In the genomic region with DNA sequence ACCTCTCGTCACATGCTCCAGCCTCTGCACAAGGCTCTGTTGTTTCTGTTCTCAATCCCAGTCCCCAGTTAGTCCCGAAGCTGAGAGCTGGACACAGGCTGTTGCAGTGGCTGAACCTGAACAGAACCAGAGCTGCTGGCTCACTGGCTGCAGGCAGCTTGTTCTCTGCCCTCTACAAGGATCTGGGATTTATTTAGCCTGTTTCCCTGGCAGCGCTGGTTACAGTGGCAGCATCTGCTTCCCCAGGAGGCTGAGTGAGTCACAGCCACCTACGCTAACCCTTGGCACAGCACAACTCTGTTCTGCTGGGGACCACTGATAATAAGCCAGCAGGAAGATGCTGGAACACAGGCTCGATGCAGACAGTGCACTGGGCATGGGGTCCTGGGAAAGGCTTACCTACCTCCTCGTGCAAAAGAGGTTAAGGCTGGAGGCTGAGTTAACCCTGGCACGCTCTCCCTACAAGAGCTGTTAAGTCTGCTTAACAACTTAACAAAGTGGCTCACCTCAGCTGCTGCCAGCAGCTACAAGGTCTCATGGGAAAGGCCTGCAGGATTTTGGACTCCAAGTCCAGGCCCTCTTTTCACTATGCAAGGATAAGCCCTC, we compare ENCODE assay signal across 10 cellular contexts.
A peak's percentile ranks its signal among the peaks of the same experiment; 100 is the strongest.
DNase-seq lines count a peak whose midpoint lies in the region; ATAC-seq, FAIRE-seq and TF ChIP-seq lines count a peak whose summit lies in the region.
"Had no signal": no experiment of that assay in that cellular context is flagged by ENCODE, and none has a peak within 500 bp of the region (broad histone marks: within the 10 kb centered on the region; RNA-seq: fewer than 3 reads in every experiment).

No MANE protein-coding gene starts in this region.

- peaks cover 7% of the 10 kb centered on the region for H3K27me3 Mint-ChIP-seq in brain
- no peaks in the 10 kb centered on the region for H3K27me3 Mint-ChIP-seq in activated naive CD8-positive, alpha-beta T cell treated with anti-CD3 and anti-CD28 coated beads for 36 hours

- DNase-seq in A549 (ENCODE audit: low read depth in 1 of 2, low spot score in 1 of 2) (peak; percentile 26 to 27), HS-27A (ENCODE audit: low read depth) (peak; percentile 3), iris pigment epithelial cell (ENCODE audit: low read depth) (peak; percentile 78), GM10248 (ENCODE audit: extremely low spot score) (no peak), HAP-1 (ENCODE audit: low spot score in 2 of 2) (no peak)
- DNase-seq in activated naive CD8-positive, alpha-beta T cell treated with anti-CD3 and anti-CD28 coated beads for 36 hours: no peak
- DNase-seq in activated CD8-positive, alpha-beta memory T cell treated with anti-CD3 and anti-CD28 coated beads for 24 hours: no peak
- DNase-seq: CD8-positive, alpha-beta memory T cell had no signal

- no peaks in the 10 kb centered on the region for H3K9me3 ChIP-seq in A549
- H3K9me3 ChIP-seq in HAP-1: no peaks in the 10 kb centered on the region

- peak; percentile 84 for ATAC-seq in A549

- peaks cover 5 to 17% (median 9%) of the 10 kb centered on the region in 5 experiments for H3K9me3 Mint-ChIP-seq in brain
- H3K9me3 Mint-ChIP-seq in activated naive CD8-positive, alpha-beta T cell treated with anti-CD3 and anti-CD28 coated beads for 36 hours: peaks cover 3% of the 10 kb centered on the region

- H3K4me2 ChIP-seq in A549: no peak overlapping the region
- H3K4me2 ChIP-seq: hepatocyte had no signal

- H3K4me1 ChIP-seq in A549 (no peaks in the 10 kb centered on the region), HAP-1 (no peaks in the 10 kb centered on the region)

- CTCF ChIA-PET in A549 (lab: Yijun Ruan, JAX) (no interaction called here), GM10248 (lab: Yijun Ruan, JAX) (no interaction called here)

- H3K36me3 Mint-ChIP-seq in brain: no peaks in the 10 kb centered on the region
- H3K36me3 Mint-ChIP-seq in activated naive CD8-positive, alpha-beta T cell treated with anti-CD3 and anti-CD28 coated beads for 36 hours: no peaks in the 10 kb centered on the region

- H3K27ac Mint-ChIP-seq in brain: peak overlapping the region in 3 of 5 experiments; percentile 67 to 89 (median 78)
- H3K27ac Mint-ChIP-seq in activated naive CD8-positive, alpha-beta T cell treated with anti-CD3 and anti-CD28 coated beads for 36 hours: no peak overlapping the region

- TF ChIP-seq EP300 in A549 (IDR thresholded peaks at IDR 0.05): no peak

- POLR2A ChIA-PET in A549 (lab: Yijun Ruan, JAX): no interaction called here
- POLR2A ChIA-PET in GM10248 (lab: Yijun Ruan, JAX): no interaction called here

- 11% methylated on average over 7 of the region's 7 CpGs for WGBS in A549 (ENCODE audit: missing lambda C conversion rate)

- H3K36me3 ChIP-seq in HAP-1 (replicated peaks): no peaks in the 10 kb centered on the region

- peaks cover 4% of the 10 kb centered on the region for H3K4me1 Mint-ChIP-seq in brain
- H3K4me1 Mint-ChIP-seq in activated naive CD8-positive, alpha-beta T cell treated with anti-CD3 and anti-CD28 coated beads for 36 hours: no peaks in the 10 kb centered on the region

- H3K27me3 ChIP-seq in HAP-1 (ENCODE audit: low read depth): no peaks in the 10 kb centered on the region
- H3K27me3 ChIP-seq: hepatocyte had no signal

- TF ChIP-seq CTCF in A549 (IDR thresholded peaks at IDR 0.05) (no peak), brain (conservative IDR thresholded peaks at IDR 0.05) (no peak), GM10248 (IDR thresholded peaks at IDR 0.05; ENCODE audit: control extremely low read depth, extremely low read depth, low read depth, missing control alignments) (no peak)

- TF ChIP-seq RAD21 in A549 (conservative IDR thresholded peaks at IDR 0.05 in 1 of 2, IDR thresholded peaks at IDR 0.05 in 1 of 2): no peak

- FAIRE-seq in A549 (lab: Jason Lieb, UNC): no peak

- H3K27ac ChIP-seq in A549: no peak overlapping the region
- H3K27ac ChIP-seq: hepatocyte had no signal

- H3K4me3 ChIP-seq in A549: no peak overlapping the region
- H3K4me3 ChIP-seq in HAP-1: no peak overlapping the region
- H3K4me3 ChIP-seq: hepatocyte had no signal

- in situ Hi-C loops in HAP-1 (cut with MboI; ENCODE audit: low sequenced_read_pairs): no loop called here

- no peak for TF ChIP-seq POLR2A in A549 (IDR thresholded peaks at IDR 0.05; ENCODE audit: low read length)

- H3K4me3 Mint-ChIP-seq in brain: no peak overlapping the region
- H3K4me3 Mint-ChIP-seq in activated naive CD8-positive, alpha-beta T cell treated with anti-CD3 and anti-CD28 coated beads for 36 hours: no peak overlapping the region
- H3K4me3 Mint-ChIP-seq: CD8-positive, alpha-beta memory T cell had no signal

TF ChIP-seq in A549, 52 proteins besides CTCF, POLR2A, EP300 and RAD21:
- TF ChIP-seq, protein P1, sequence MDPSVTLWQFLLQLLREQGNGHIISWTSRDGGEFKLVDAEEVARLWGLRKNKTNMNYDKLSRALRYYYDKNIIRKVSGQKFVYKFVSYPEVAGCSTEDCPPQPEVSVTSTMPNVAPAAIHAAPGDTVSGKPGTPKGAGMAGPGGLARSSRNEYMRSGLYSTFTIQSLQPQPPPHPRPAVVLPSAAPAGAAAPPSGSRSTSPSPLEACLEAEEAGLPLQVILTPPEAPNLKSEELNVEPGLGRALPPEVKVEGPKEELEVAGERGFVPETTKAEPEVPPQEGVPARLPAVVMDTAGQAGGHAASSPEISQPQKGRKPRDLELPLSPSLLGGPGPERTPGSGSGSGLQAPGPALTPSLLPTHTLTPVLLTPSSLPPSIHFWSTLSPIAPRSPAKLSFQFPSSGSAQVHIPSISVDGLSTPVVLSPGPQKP (IDR thresholded peaks at IDR 0.05; ENCODE audit: low read depth, low read length): no peak
- no peak for TF ChIP-seq JUNB (IDR thresholded peaks at IDR 0.05)
- no peak for TF ChIP-seq SREBF2 (IDR thresholded peaks at IDR 0.05)
- TF ChIP-seq HEYL (CRISPR knock-in tag; IDR thresholded peaks at IDR 0.05): no peak
- TF ChIP-seq JUN (IDR thresholded peaks at IDR 0.05): no peak
- TF ChIP-seq MAZ (IDR thresholded peaks at IDR 0.05; ENCODE audit: borderline replicate concordance, low read depth, low read length): no peak
- no peak for TF ChIP-seq RFX5 (IDR thresholded peaks at IDR 0.05)
- TF ChIP-seq NR3C1 (IDR thresholded peaks at IDR 0.05): no peak
- TF ChIP-seq EHF (CRISPR knock-in tag; IDR thresholded peaks at IDR 0.05): no peak
- no peak for TF ChIP-seq KDM1A (IDR thresholded peaks at IDR 0.05; ENCODE audit: low read depth)
- TF ChIP-seq CBX2 (IDR thresholded peaks at IDR 0.05; ENCODE audit: borderline replicate concordance, low read depth): no peak
- no peak for TF ChIP-seq ZNF302 (CRISPR knock-in tag; IDR thresholded peaks at IDR 0.05)
- TF ChIP-seq, protein P2, sequence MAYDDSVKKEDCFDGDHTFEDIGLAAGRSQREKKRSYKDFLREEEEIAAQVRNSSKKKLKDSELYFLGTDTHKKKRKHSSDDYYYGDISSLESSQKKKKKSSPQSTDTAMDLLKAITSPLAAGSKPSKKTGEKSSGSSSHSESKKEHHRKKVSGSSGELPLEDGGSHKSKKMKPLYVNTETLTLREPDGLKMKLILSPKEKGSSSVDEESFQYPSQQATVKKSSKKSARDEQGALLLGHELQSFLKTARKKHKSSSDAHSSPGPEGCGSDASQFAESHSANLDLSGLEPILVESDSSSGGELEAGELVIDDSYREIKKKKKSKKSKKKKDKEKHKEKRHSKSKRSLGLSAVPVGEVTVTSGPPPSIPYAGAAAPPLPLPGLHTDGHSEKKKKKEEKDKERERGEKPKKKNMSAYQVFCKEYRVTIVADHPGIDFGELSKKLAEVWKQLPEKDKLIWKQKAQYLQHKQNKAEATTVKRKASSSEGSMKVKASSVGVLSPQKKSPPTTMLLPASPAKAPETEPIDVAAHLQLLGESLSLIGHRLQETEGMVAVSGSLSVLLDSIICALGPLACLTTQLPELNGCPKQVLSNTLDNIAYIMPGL (CRISPR knock-in tag; IDR thresholded peaks at IDR 0.05; ENCODE audit: borderline replicate concordance): no peak
- TF ChIP-seq HOXB5 (CRISPR knock-in tag; IDR thresholded peaks at IDR 0.05): no peak
- no peak for TF ChIP-seq PHF8 (IDR thresholded peaks at IDR 0.05; ENCODE audit: borderline replicate concordance, low read depth)
- TF ChIP-seq, protein P3, sequence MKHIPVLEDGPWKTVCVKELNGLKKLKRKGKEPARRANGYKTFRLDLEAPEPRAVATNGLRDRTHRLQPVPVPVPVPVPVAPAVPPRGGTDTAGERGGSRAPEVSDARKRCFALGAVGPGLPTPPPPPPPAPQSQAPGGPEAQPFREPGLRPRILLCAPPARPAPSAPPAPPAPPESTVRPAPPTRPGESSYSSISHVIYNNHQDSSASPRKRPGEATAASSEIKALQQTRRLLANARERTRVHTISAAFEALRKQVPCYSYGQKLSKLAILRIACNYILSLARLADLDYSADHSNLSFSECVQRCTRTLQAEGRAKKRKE (CRISPR knock-in tag; IDR thresholded peaks at IDR 0.05; ENCODE audit: low read depth): no peak

Comparison
In these comparisons a context has a peak if more than half of its experiments do, and no peak if none do; other contexts are left out.
1. DNase-seq: peak in A549 (2 of 2), HS-27A (single experiment) and iris pigment epithelial cell (single experiment); none in activated naive CD8-positive, alpha-beta T cell treated with anti-CD3 and anti-CD28 coated beads for 36 hours (single experiment), GM10248 (single experiment), HAP-1 (0 of 2) and activated CD8-positive, alpha-beta memory T cell treated with anti-CD3 and anti-CD28 coated beads for 24 hours (single experiment).